13 cellular contexts compared by ENCODE assay signal in the genomic region with DNA sequence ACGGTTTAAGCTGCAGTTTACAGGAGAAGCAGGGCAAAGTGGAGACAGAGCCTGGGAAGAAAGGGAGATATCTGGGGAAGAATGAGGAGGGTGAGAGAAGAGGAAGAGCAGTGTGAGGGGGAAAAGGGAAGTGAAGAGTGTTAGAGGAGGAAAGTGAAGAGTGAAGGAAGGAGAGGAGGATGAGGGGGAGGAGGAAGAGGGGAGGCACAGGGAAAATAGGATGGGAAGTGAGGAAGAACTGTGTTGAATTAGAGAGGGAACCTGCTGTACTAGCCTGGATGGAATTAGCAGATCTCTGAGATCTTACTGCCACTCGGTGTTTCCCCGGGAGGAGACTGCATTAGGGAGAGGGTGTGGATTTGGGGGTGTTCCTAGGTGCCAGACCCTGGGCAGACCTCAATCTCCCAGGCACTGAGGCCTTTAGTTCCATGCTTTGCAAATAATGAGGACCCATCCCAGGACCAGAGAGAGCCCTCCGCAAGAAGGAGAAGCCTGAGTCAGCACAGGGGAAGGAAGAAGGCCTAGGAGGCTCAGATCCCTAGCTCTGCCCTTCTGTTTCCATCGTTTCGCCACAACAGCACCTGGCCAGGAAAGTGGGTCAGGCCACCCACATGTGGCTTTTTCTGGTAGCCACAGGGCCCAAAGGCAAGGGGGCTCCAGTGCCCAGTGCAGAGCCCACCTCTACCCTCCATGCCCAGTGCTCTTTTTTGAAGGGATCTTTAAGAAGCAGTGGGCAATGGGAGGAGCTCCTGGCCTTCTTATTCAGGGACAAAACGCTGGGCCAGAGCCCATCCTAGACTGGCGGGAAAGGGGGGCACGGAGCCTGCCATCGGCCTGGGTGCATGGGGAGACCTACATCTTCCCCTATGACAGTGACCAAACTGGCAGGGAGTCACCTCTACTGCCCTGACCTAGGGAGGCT. TPM values are rescaled to one million over a fixed set of nuclear protein-coding genes. Genes with fewer than 3 reads are reported as not detected.
A peak's percentile ranks its signal among the peaks of the same experiment; 100 is the strongest.
DNase-seq lines count a peak whose midpoint lies in the region; ATAC-seq and TF ChIP-seq lines count a peak whose summit lies in the region.
"Had no signal": no experiment of that assay in that cellular context is flagged by ENCODE, and none has a peak within 500 bp of the region (broad histone marks: within the 10 kb centered on the region; RNA-seq: fewer than 3 reads in every experiment).

No MANE protein-coding gene starts in this region.

- H3K9me3 ChIP-seq in H9 (ENCODE audit: control insufficient read depth, low read depth, low read length) (no peaks in the 10 kb centered on the region), mesodermal cell (ENCODE audit: control insufficient read depth, low read length) (no peaks in the 10 kb centered on the region), spleen (no peaks in the 10 kb centered on the region), gastrocnemius medialis (no peaks in the 10 kb centered on the region)
- H3K9me3 ChIP-seq: left lung had no signal

- no peak overlapping the region for H2BK5ac ChIP-seq in H9 (ENCODE audit: insufficient read length, low read length)

- no peak overlapping the region for H3K18ac ChIP-seq in H9 (ENCODE audit: insufficient read length, low read depth, low read length)

- H3K36me3 ChIP-seq in mesodermal cell (ENCODE audit: control insufficient read depth, insufficient read depth, low read length) (no peaks in the 10 kb centered on the region), spleen (no peaks in the 10 kb centered on the region), gastrocnemius medialis (no peaks in the 10 kb centered on the region)
- H3K36me3 ChIP-seq: left lung had no signal

- no peak overlapping the region for H2BK15ac ChIP-seq in H9 (ENCODE audit: low read depth, low read length)

- in situ Hi-C loops in gastrocnemius medialis (cut with MboI; ENCODE audit: low sequenced_read_pairs in 4 of 4) = no loop called here

- no peak overlapping the region for H2AK5ac ChIP-seq in H9 (ENCODE audit: insufficient read length, low read length)

- no peak overlapping the region for H2BK12ac ChIP-seq in H9 (ENCODE audit: insufficient read length, low read depth, low read length)

- H3K23ac ChIP-seq in H9 (ENCODE audit: insufficient read length, low read depth, low read length) = no peak overlapping the region

- peaks cover 12% of the 10 kb centered on the region; the same call in 1 of the 2 replicates for H3K27me3 ChIP-seq in H9 (ENCODE audit: insufficient read depth, low read length)
- H3K27me3 ChIP-seq in spleen (replicated peaks in 1 of 7) = peaks cover 0 to 47% (median 22%) of the 10 kb centered on the region in 7 donors
- peaks cover 11 to 18% (median 11%) of the 10 kb centered on the region in 3 donors for H3K27me3 ChIP-seq in gastrocnemius medialis

- H2AFZ ChIP-seq in H9 (ENCODE audit: low read length) = no peak overlapping the region

- no peak overlapping the region; the same call in 1 of the 2 replicates for H3K14ac ChIP-seq in H9 (ENCODE audit: insufficient read depth, low read length)

- peaks cover 15% of the 10 kb centered on the region for H3K23me2 ChIP-seq in H9 (ENCODE audit: insufficient read length, low read depth, low read length, poor library complexity, severe bottlenecking)

- H2BK120ac ChIP-seq in H9 (ENCODE audit: low read depth, low read length, poor library complexity, severe bottlenecking) = no peak overlapping the region

- TF ChIP-seq POLR2A in spleen (IDR thresholded peaks at IDR 0.05) (no peak), gastrocnemius medialis (IDR thresholded peaks at IDR 0.05) (no peak)

- WGBS in H9 (ENCODE audit: extremely low coverage, insufficient read length, low lambda C conversion rate) = no CpG with 5 or more reads among the region's 10 CpGs
- 76 to 82% methylated on average over 6 to 10 of the region's 10 CpGs for WGBS in mesodermal cell (ENCODE audit: insufficient coverage in 2 of 2), 2 experiments
- 58 to 74% (median 67%) methylated on average over 4 to 10 of the region's 10 CpGs for WGBS in spleen, 5 donors

- no peak overlapping the region for H3K27ac Mint-ChIP-seq in H9
- H3K27ac Mint-ChIP-seq in brain = peak overlapping the region; percentile 35 to 96 (median 82)
- H3K27ac Mint-ChIP-seq: CD14-positive monocyte had no signal

- H3K79me2 ChIP-seq in H9 (ENCODE audit: insufficient read depth, low read length) = no peaks in the 10 kb centered on the region

- H3K9me3 Mint-ChIP-seq in H9 = no peaks in the 10 kb centered on the region
- H3K9me3 Mint-ChIP-seq in brain = peaks cover 0 to 2% (median 0%) of the 10 kb centered on the region in 5 experiments

- H3K79me1 ChIP-seq in H9 (ENCODE audit: insufficient read depth, low read depth, low read length, poor library complexity, severe bottlenecking) = no peaks in the 10 kb centered on the region

- H3K27ac ChIP-seq in H9 (ENCODE audit: insufficient read length, low read depth, low read length) (no peak overlapping the region), mesodermal cell (ENCODE audit: low read depth, low read length, severe bottlenecking) (no peak overlapping the region), spleen (peak overlapping the region in 5 of 8 donors; percentile 4 to 70 (median 65)), gastrocnemius medialis (no peak overlapping the region)
- H3K27ac ChIP-seq: left lung had no signal

- H3K4me1 ChIP-seq in H9 (ENCODE audit: insufficient read depth, low read length) (no peaks in the 10 kb centered on the region), mesodermal cell (ENCODE audit: control insufficient read depth, insufficient read depth, low read length, poor library complexity, severe bottlenecking) (peaks cover 5% of the 10 kb centered on the region), spleen (peaks cover 11 to 29% (median 25%) of the 10 kb centered on the region in 6 donors), gastrocnemius medialis (no peaks in the 10 kb centered on the region)

- H4K91ac ChIP-seq in H9 (ENCODE audit: insufficient read length, low read depth, low read length) = no peak overlapping the region

- peaks cover 12 to 15% of the 10 kb centered on the region in 2 experiments for H3K4me1 Mint-ChIP-seq in H9
- H3K4me1 Mint-ChIP-seq in brain = peaks cover 55% of the 10 kb centered on the region

- H3K4me3 ChIP-seq in mesodermal cell (ENCODE audit: extremely low read depth, insufficient read depth, low read length, poor library complexity, severe bottlenecking) (peak overlapping the region; percentile 55), spleen (peak overlapping the region in 6 of 8 donors; percentile 6 to 69 (median 44)), gastrocnemius medialis (peak overlapping the region in 2 of 4 donors; percentile 45 to 47)
- H3K4me3 ChIP-seq: GM12878 had no signal

- H3K36me3 Mint-ChIP-seq in H9 (ENCODE audit: insufficient read depth in 1 of 3, low read depth in 3 of 3) = 0 out of 7 replicates have a peak, but pooled peaks cover 0 to 1% (median 0%) of the 10 kb centered on the region in 3 experiments
- peaks cover 4% of the 10 kb centered on the region for H3K36me3 Mint-ChIP-seq in brain
- H3K36me3 Mint-ChIP-seq: CD14-positive monocyte had no signal

- no peak overlapping the region for H4K5ac ChIP-seq in H9 (ENCODE audit: insufficient read length, low read depth, low read length)

- H4K8ac ChIP-seq in H9 (replicated peaks; ENCODE audit: insufficient read length, low read depth, low read length) = no peak overlapping the region

- no peak overlapping the region for H3K56ac ChIP-seq in H9 (ENCODE audit: insufficient read length, low read depth, low read length)

- H3K4me3 Mint-ChIP-seq in H9 (peak overlapping the region; percentile 85 to 93), brain (peak overlapping the region; percentile 85 to 91 (median 89))

- intact Hi-C loops in spleen (cut with DNase I; ENCODE audit: low total_unique reads) = no loop called here
- intact Hi-C loops in gastrocnemius medialis (cut with DNase I; ENCODE audit: low total_unique reads) = no loop called here

- H3K4me2 ChIP-seq in H9 (ENCODE audit: insufficient read depth, insufficient read length, low read length) = peak overlapping the region; percentile 57

- no peak overlapping the region for H3T11ph ChIP-seq in H9 (ENCODE audit: low read length)

- no peak overlapping the region for H3K9ac ChIP-seq in H9 (ENCODE audit: extremely low read depth, insufficient read length, low read length)

- ATAC-seq in HG02981 (IDR thresholded peaks at IDR 0.05; ENCODE audit: unreplicated experiment) (no peak), gastrocnemius medialis (no peak)
- ATAC-seq: GM12878 had no signal

- no peak overlapping the region for H2BK20ac ChIP-seq in H9 (ENCODE audit: low read depth, low read length, poor library complexity, severe bottlenecking)

- H3K27me3 Mint-ChIP-seq in H9 (ENCODE audit: low read depth) = peaks cover 66% of the 10 kb centered on the region
- peaks cover 15% of the 10 kb centered on the region for H3K27me3 Mint-ChIP-seq in brain

- H3K4ac ChIP-seq in H9 (ENCODE audit: low read depth, low read length) = no peak overlapping the region

- no peak for TF ChIP-seq CTCF in H9 (conservative IDR thresholded peaks at IDR 0.05)
- no peak for TF ChIP-seq CTCF in brain (conservative IDR thresholded peaks at IDR 0.05)
- TF ChIP-seq CTCF in spleen (IDR thresholded peaks at IDR 0.05 in 8 of 11, conservative IDR thresholded peaks at IDR 0.05 in 3 of 11) = no peak
- no peak for TF ChIP-seq CTCF in gastrocnemius medialis (IDR thresholded peaks at IDR 0.05 in 4 of 5, conservative IDR thresholded peaks at IDR 0.05 in 1 of 5)

- DNase-seq in H9 (no peak), spleen (no peak), SKM-1 treated with dmso at 0.1 percent for 144 hours (lab: John Stamatoyannopoulos, UW; ENCODE audit: unreplicated experiment) (no peak), gastrocnemius medialis (no peak)
- DNase-seq: activated CD4-positive, alpha-beta T cell treated with anti-CD3 and anti-CD28 coated beads, Interleukin-2, amount 50 U/mL, for 1 hour; activated T-cell treated with anti-CD3 and anti-CD28 coated beads, Interleukin-2, amount 50 U/mL, for 48 hours; left lung; T-helper 9 cell had no signal

- H4K20me1 ChIP-seq in H9 (ENCODE audit: control insufficient read depth, insufficient read depth, insufficient read length) = no peaks in the 10 kb centered on the region

RNA-seq across cellular contexts. Expression of gene LRRN2, which starts 2.0 kb away (rescaled TPM):
- 4.5 and 5.8 TPM in 2 replicates for total RNA-seq in H9 (2021)
- polyA plus RNA-seq in brain (ENCODE audit: insufficient read depth, low read depth, low replicate concordance) = 9.2 TPM
- polyA plus RNA-seq in mesodermal cell (2013, experiment 1 of 2) = 7.0 TPM
- polyA plus RNA-seq in mesodermal cell (2013, experiment 2 of 2) = 5.0 TPM
- total RNA-seq in spleen = 10 to 100 TPM in 2 of 7 donors, 1 to 10 TPM in 5; 2.6 to 11.9 (median 8.5) TPM
- polyA plus RNA-seq in spleen = 1 to 10 TPM; 1.6 to 3.5 (median 3.0) TPM
- total RNA-seq in gastrocnemius medialis = 1 to 10 TPM in 1 of 4 donors, under 1 TPM in 3; 0.46 to 1.1 (median 0.93) TPM
- total RNA-seq: GM12878 had no signal
- polyA plus RNA-seq: CD14-positive monocyte, GM12878 had no signal

Comparison
In these comparisons a context has a peak if more than half of its experiments do, and no peak if none do; other contexts are left out.
1. H3K27ac ChIP-seq: peak in spleen (5 of 8); none in H9 (single experiment), mesodermal cell (single experiment) and gastrocnemius medialis (0 of 4).
2. H3K27ac Mint-ChIP-seq: peak in brain (5 of 5); none in H9 (0 of 3).